17 cellular contexts compared by ENCODE assay signal in genomic region chr4:30726090-30726668, GRCh38. TPM values are rescaled to one million over a fixed set of nuclear protein-coding genes. Genes with fewer than 3 reads are reported as not detected.
DNase-seq lines count a peak whose midpoint lies in the region; ATAC-seq and TF ChIP-seq lines count a peak whose summit lies in the region.
"Had no signal": no experiment of that assay in that cellular context is flagged by ENCODE, and none has a peak within 500 bp of the region (broad histone marks: within the 10 kb centered on the region; RNA-seq: fewer than 3 reads in every experiment).

No MANE protein-coding gene starts in this region.

- peak; percentile 30 for DNase-seq in MCF 10A (ENCODE audit: unreplicated experiment)
- DNase-seq in breast epithelium (ENCODE audit: low spot score in 2 of 2) = no peak
- DNase-seq in adipocyte (ENCODE audit: low read depth) = peak; percentile 44
- DNase-seq in hepatocyte (ENCODE audit: low spot score) = no peak
- no peak for DNase-seq in thoracic aorta (ENCODE audit: low spot score)
- DNase-seq in stimulated activated naive CD8-positive, alpha-beta T cell treated with anti-CD3 and anti-CD28 coated beads, Interleukin-15, amount 100 ng/mL, for 72 hours = no peak
- no peak for DNase-seq in NAMALWA (ENCODE audit: low spot score)
- no peak for DNase-seq in SK-N-DZ (ENCODE audit: low spot score)
- DNase-seq: activated effector memory CD4-positive, alpha-beta T cell treated with Interleukin-2 at 50 U/mL for 16 hours; Calu3; H9; hippocampal formation; NCI-H187 treated with DMSO at 0.1 percent for 48 hours; small intestine had no signal

- H3K79me2 ChIP-seq in hepatocyte = peaks cover 97% of the 10 kb centered on the region

- no peaks in the 10 kb centered on the region for H3K9me2 ChIP-seq in hepatocyte (replicated peaks; ENCODE audit: insufficient read depth)

- H3K4me2 ChIP-seq in hepatocyte = peak overlapping the region; percentile 95

- no peak for TF ChIP-seq CTCF in MCF 10A (IDR thresholded peaks at IDR 0.05; ENCODE audit: unreplicated experiment)
- no peak for TF ChIP-seq CTCF in breast epithelium (IDR thresholded peaks at IDR 0.05)
- TF ChIP-seq CTCF in hepatocyte (IDR thresholded peaks at IDR 0.05; ENCODE audit: poor library complexity) = no peak
- TF ChIP-seq CTCF in thoracic aorta (IDR thresholded peaks at IDR 0.05) = no peak

- H3K4me1 ChIP-seq in breast epithelium (no peaks in the 10 kb centered on the region), adipocyte (ENCODE audit: control insufficient read depth, insufficient read depth, low read length) (peaks cover 5% of the 10 kb centered on the region), hepatocyte (ENCODE audit: insufficient read depth) (no peaks in the 10 kb centered on the region), thoracic aorta (ENCODE audit: control insufficient read depth in 1 of 2, low read depth in 2 of 2) (peaks cover 8 to 14% of the 10 kb centered on the region in 2 donors)

- no peaks in the 10 kb centered on the region for H3K9me3 ChIP-seq in breast epithelium
- H3K9me3 ChIP-seq in adipocyte (ENCODE audit: control insufficient read depth, low read length) = no peaks in the 10 kb centered on the region
- no peaks in the 10 kb centered on the region for H3K9me3 ChIP-seq in hepatocyte (ENCODE audit: low read depth)
- no peaks in the 10 kb centered on the region for H3K9me3 ChIP-seq in thoracic aorta
- H3K9me3 ChIP-seq: neutrophil had no signal

- BruUV-seq in MCF 10A (replicated peaks; lab: Mats Ljungman, UMichigan) = no TSS peak

- WGBS in hepatocyte (ENCODE audit: low lambda C conversion rate, missing lambda C conversion rate) = 11% methylated on average over 2 of the region's 2 CpGs

- TF ChIP-seq POLR2A in breast epithelium (IDR thresholded peaks at IDR 0.05) = no peak

- intact Hi-C loops in MCF 10A (cut with micrococcal nuclease) = no loop called here
- intact Hi-C loops in breast epithelium (cut with DNase I; ENCODE audit: low total_unique reads) = no loop called here

- no peaks in the 10 kb centered on the region for H3K36me3 Mint-ChIP-seq in MCF 10A (ENCODE audit: insufficient read depth, unreplicated experiment)

- no peaks in the 10 kb centered on the region for H3K9me3 Mint-ChIP-seq in MCF 10A (ENCODE audit: unreplicated experiment)
- no peaks in the 10 kb centered on the region for H3K9me3 Mint-ChIP-seq in stimulated activated naive CD8-positive, alpha-beta T cell treated with anti-CD3 and anti-CD28 coated beads, Interleukin-15, amount 100 ng/mL, for 72 hours
- H3K9me3 Mint-ChIP-seq: H9 had no signal

- CTCF ChIA-PET in MCF 10A (lab: Yijun Ruan, JAX) = interaction anchor here (0.6 kb wide), 1 partner anchor 118 kb away, joined by 4 read pairs; no protein-coding TSS in a partner anchor

- H3K27ac ChIP-seq in breast epithelium (no peak overlapping the region), hepatocyte (no peak overlapping the region), thoracic aorta (peak overlapping the region in 1 of 2 donors; percentile 8)
- H3K27ac ChIP-seq: neutrophil, VCaP had no signal

- peak overlapping the region; percentile 23 for H3K4me3 Mint-ChIP-seq in MCF 10A (ENCODE audit: unreplicated experiment)
- no peak overlapping the region for H3K4me3 Mint-ChIP-seq in stimulated activated naive CD8-positive, alpha-beta T cell treated with anti-CD3 and anti-CD28 coated beads, Interleukin-15, amount 100 ng/mL, for 72 hours

- no peaks in the 10 kb centered on the region for H3K27me3 Mint-ChIP-seq in MCF 10A (ENCODE audit: insufficient read depth, unreplicated experiment)
- H3K27me3 Mint-ChIP-seq in stimulated activated naive CD8-positive, alpha-beta T cell treated with anti-CD3 and anti-CD28 coated beads, Interleukin-15, amount 100 ng/mL, for 72 hours = peaks cover 25% of the 10 kb centered on the region

- no peak for ATAC-seq in thoracic aorta (ENCODE audit: insufficient number of reproducible peaks, low FRiP score, low read depth)
- ATAC-seq in stimulated activated naive CD8-positive, alpha-beta T cell treated with anti-CD3 and anti-CD28 coated beads, Interleukin-15, amount 100 ng/mL, for 72 hours = no peak

- H2AFZ ChIP-seq in hepatocyte = no peak overlapping the region

- H3K4me3 ChIP-seq in breast epithelium (no peak overlapping the region), adipocyte (ENCODE audit: low read length) (no peak overlapping the region), hepatocyte (peak overlapping the region; percentile 60), thoracic aorta (peak overlapping the region; percentile 83)

- no peak overlapping the region for H3K9ac ChIP-seq in adipocyte (ENCODE audit: low read length)

- H3K27me3 ChIP-seq in breast epithelium (peaks cover 0 to 2% of the 10 kb centered on the region in 2 donors), adipocyte (replicated peaks; ENCODE audit: control insufficient read depth, insufficient read depth, low read length) (peaks cover 9% of the 10 kb centered on the region), hepatocyte (no peaks in the 10 kb centered on the region), thoracic aorta (replicated peaks; ENCODE audit: insufficient read depth) (no peaks in the 10 kb centered on the region)

- peaks cover 10% of the 10 kb centered on the region for H3K4me1 Mint-ChIP-seq in MCF 10A (ENCODE audit: insufficient read depth, unreplicated experiment)
- H3K4me1 Mint-ChIP-seq in stimulated activated naive CD8-positive, alpha-beta T cell treated with anti-CD3 and anti-CD28 coated beads, Interleukin-15, amount 100 ng/mL, for 72 hours = no peaks in the 10 kb centered on the region

- H3K27ac Mint-ChIP-seq in MCF 10A (ENCODE audit: low read depth, unreplicated experiment) = no peak overlapping the region
- H3K27ac Mint-ChIP-seq in stimulated activated naive CD8-positive, alpha-beta T cell treated with anti-CD3 and anti-CD28 coated beads, Interleukin-15, amount 100 ng/mL, for 72 hours = no peak overlapping the region
- H3K27ac Mint-ChIP-seq: H9 had no signal

- POLR2A ChIA-PET in MCF 10A (lab: Yijun Ruan, JAX) = interaction anchor here (0.7 to 1.3 kb wide), 2 partner anchors 32 to 212 kb away, joined by 3 to 4 read pairs; no protein-coding TSS in a partner anchor

- peaks cover 27% of the 10 kb centered on the region for H4K20me1 ChIP-seq in hepatocyte (ENCODE audit: insufficient read depth, poor library complexity, severe bottlenecking)

- no peaks in the 10 kb centered on the region for H3K36me3 ChIP-seq in breast epithelium
- H3K36me3 ChIP-seq in adipocyte (ENCODE audit: control insufficient read depth, insufficient read depth, low read length, severe bottlenecking) = no peaks in the 10 kb centered on the region
- H3K36me3 ChIP-seq in hepatocyte (replicated peaks; ENCODE audit: insufficient read depth, low read depth) = no peaks in the 10 kb centered on the region
- no peaks in the 10 kb centered on the region for H3K36me3 ChIP-seq in thoracic aorta
- H3K36me3 ChIP-seq: neutrophil had no signal

RNA-seq across cellular contexts. Expression of gene PCDH7, which starts 6.0 kb away (rescaled TPM):
- 3.6 and 5.6 TPM in 2 replicates for total RNA-seq in MCF 10A (2022)
- total RNA-seq in breast epithelium = 10 to 100 TPM in 2 of 3 donors, 1 to 10 TPM in 1; 6.1 to 30.9 (median 14.4) TPM
- total RNA-seq in hepatocyte = 48.7 and 59.9 TPM in 2 replicates
- polyA plus RNA-seq in hepatocyte = 34.0 and 37.2 TPM in 2 replicates
- total RNA-seq in thoracic aorta = 100 to 1,000 TPM; 331 to 435 TPM
- 4.1 and 4.5 TPM in 2 replicates for polyA plus RNA-seq in SK-N-DZ (2014; cell fraction: cytosol; rRNA removed)
- 2.9 TPM in 2 replicates for polyA plus RNA-seq in SK-N-DZ (2014; cell fraction: nucleus; rRNA removed)
- total RNA-seq: activated CD8-positive, alpha-beta memory T cell treated with anti-CD3 and anti-CD28 coated beads for 36 hours had no signal

Comparison
In these comparisons a context has a peak if more than half of its experiments do, and no peak if none do; other contexts are left out.
1. DNase-seq: peak in MCF 10A (single experiment) and adipocyte (single experiment); none in breast epithelium (0 of 2), hepatocyte (single experiment), thoracic aorta (single experiment), stimulated activated naive CD8-positive, alpha-beta T cell treated with anti-CD3 and anti-CD28 coated beads, Interleukin-15, amount 100 ng/mL, for 72 hours (0 of 2), NAMALWA (single experiment) and SK-N-DZ (single experiment).
2. H3K4me3 ChIP-seq: peak in hepatocyte (single experiment) and thoracic aorta (single experiment); none in breast epithelium (0 of 3) and adipocyte (single experiment).